In the genomic region with DNA sequence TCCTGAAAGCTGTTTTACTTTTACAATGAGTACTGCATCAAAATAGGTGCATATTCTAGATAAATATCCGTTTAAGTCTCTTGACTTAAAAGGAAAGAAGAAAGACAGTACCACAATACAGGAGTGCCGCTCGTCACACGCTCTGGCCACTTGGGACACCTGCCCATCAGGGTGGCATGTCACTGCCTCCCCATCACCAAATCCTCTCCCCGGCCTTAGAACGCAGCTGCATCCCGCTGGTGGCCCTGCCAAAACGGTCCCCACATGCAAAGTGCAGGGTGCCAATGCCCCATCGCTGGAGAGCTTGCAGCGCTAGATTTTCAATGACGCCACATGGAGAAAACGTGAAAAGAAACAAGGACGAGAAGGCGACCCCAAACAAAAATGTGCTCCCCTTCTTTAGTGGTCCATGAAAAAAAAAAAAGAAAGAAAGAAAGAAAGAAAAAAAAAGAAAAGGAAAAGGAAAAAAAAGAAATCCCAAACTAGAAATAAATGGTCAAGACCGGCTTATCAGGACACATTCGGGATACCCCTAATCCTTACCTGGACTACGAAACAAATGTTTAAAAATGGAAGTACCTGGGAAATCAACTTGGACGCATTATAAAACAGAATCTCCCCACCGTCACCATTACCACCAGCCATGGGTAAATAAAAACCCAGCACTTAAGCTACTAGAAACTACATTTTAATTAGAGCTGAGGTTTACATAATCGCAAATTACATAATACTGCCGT, we compare ENCODE assay signal across 8 cellular contexts. TPM values are rescaled to one million over a fixed set of nuclear protein-coding genes. Genes with fewer than 3 reads are reported as not detected.
DNase-seq lines count a peak whose midpoint lies in the region; ATAC-seq and TF ChIP-seq lines count a peak whose summit lies in the region.

No MANE protein-coding gene starts in this region.

- DNase-seq in GM10266 (ENCODE audit: extremely low spot score) (peak; percentile 24), NCI-H1694 treated with DMSO at 0.1 percent for 48 hours (lab: John Stamatoyannopoulos, UW) (peak; percentile 29), fibroblast of pulmonary artery (ENCODE audit: low read depth) (no peak), ovary (peak in 4 of 5 donors; percentile 22 to 36 (median 34)), HCEC 1CT (no peak)
- peak; percentile 59 for DNase-seq in activated T-cell treated with anti-CD3 and anti-CD28 coated beads, Interleukin-2, amount 50 U/mL, for 24 hours

- no peaks in the 10 kb centered on the region for H3K27me3 ChIP-seq in ovary

- no peak for TF ChIP-seq POLR2A in ovary (IDR thresholded peaks at IDR 0.05)

- ATAC-seq in GM19455 (IDR thresholded peaks at IDR 0.05; ENCODE audit: unreplicated experiment), result no peak

- H3K27me3 Mint-ChIP-seq in activated T-cell treated with anti-CD3 and anti-CD28 coated beads, Interleukin-2, amount 50 U/mL, for 24 hours, result no peaks in the 10 kb centered on the region

- H3K9me3 ChIP-seq in ovary, result no peaks in the 10 kb centered on the region

- H3K4me1 Mint-ChIP-seq in activated T-cell treated with anti-CD3 and anti-CD28 coated beads, Interleukin-2, amount 50 U/mL, for 24 hours (ENCODE audit: low read depth), result peaks cover 49% of the 10 kb centered on the region

- no peak overlapping the region for H3K27ac ChIP-seq in ovary
- H3K27ac ChIP-seq in urinary bladder (ENCODE audit: low read depth), result no peak overlapping the region

- peak overlapping the region; percentile 89 for H3K4me3 Mint-ChIP-seq in activated T-cell treated with anti-CD3 and anti-CD28 coated beads, Interleukin-2, amount 50 U/mL, for 24 hours

- H3K36me3 Mint-ChIP-seq in activated T-cell treated with anti-CD3 and anti-CD28 coated beads, Interleukin-2, amount 50 U/mL, for 24 hours (ENCODE audit: low read depth), result peaks cover 17% of the 10 kb centered on the region

- peak; percentile 1 for TF ChIP-seq CTCF in GM10266 (IDR thresholded peaks at IDR 0.05; ENCODE audit: control insufficient read depth, insufficient read depth, low read depth, missing control alignments)
- TF ChIP-seq CTCF in fibroblast of pulmonary artery (IDR thresholded peaks at IDR 0.05; ENCODE audit: low read length, missing control alignments), result no peak
- no peak for TF ChIP-seq CTCF in ovary (IDR thresholded peaks at IDR 0.05)

- H3K36me3 ChIP-seq in ovary, result no peaks in the 10 kb centered on the region
- no peaks in the 10 kb centered on the region for H3K36me3 ChIP-seq in urinary bladder (ENCODE audit: insufficient read depth)

- WGBS in ovary, 3 donors, result 3 to 8% (median 3%) methylated on average over 21 of the region's 21 CpGs
- WGBS in urinary bladder, result 21% methylated on average over 21 of the region's 21 CpGs

- H3K4me1 ChIP-seq in ovary (ENCODE audit: insufficient read depth), result peaks cover 4% of the 10 kb centered on the region
- no peaks in the 10 kb centered on the region for H3K4me1 ChIP-seq in urinary bladder (ENCODE audit: insufficient read depth)

- peak overlapping the region; percentile 69 for H3K4me3 ChIP-seq in fibroblast of pulmonary artery (replicated peaks; ENCODE audit: low read depth, low read length)
- H3K4me3 ChIP-seq in ovary, result peak overlapping the region; percentile 72
- peak overlapping the region; percentile 99 for H3K4me3 ChIP-seq in urinary bladder (ENCODE audit: low read depth, low read length)

- H3K9me3 Mint-ChIP-seq in activated T-cell treated with anti-CD3 and anti-CD28 coated beads, Interleukin-2, amount 50 U/mL, for 24 hours, result no peaks in the 10 kb centered on the region

- TF ChIP-seq EP300 in ovary (IDR thresholded peaks at IDR 0.05), result no peak

- H3K27ac Mint-ChIP-seq in activated T-cell treated with anti-CD3 and anti-CD28 coated beads, Interleukin-2, amount 50 U/mL, for 24 hours, result peak overlapping the region; percentile 86

- intact Hi-C loops in ovary (cut with DNase I), result no loop called here

RNA-seq across cellular contexts. Expression of a gene that starts 1.1 kb away (rescaled TPM):
- total RNA-seq in ovary (10 to 100 TPM; 26.1 to 80.7 (median 48.3) TPM), urinary bladder (18.1 TPM)
- polyA plus RNA-seq in ovary (10 to 100 TPM; 17.2 to 29.2 TPM), urinary bladder (23.0 TPM)

Comparison
In these comparisons a context has a peak if more than half of its experiments do, and no peak if none do; other contexts are left out.
1. DNase-seq: peak in GM10266 (single experiment), NCI-H1694 treated with DMSO at 0.1 percent for 48 hours (single experiment), activated T-cell treated with anti-CD3 and anti-CD28 coated beads, Interleukin-2, amount 50 U/mL, for 24 hours (single experiment) and ovary (4 of 5); none in fibroblast of pulmonary artery (single experiment) and HCEC 1CT (single experiment).
2. Peak in every context shown above with its lines, with median percentiles within 50 percentile points of each other: H3K4me3 ChIP-seq.